In genomic region chr5:51225671-51226419, GRCh38 we compare ENCODE assay signal across 15 cellular contexts.
DNase-seq lines count a peak whose midpoint lies in the region; ATAC-seq and TF ChIP-seq lines count a peak whose summit lies in the region.
"Had no signal": no experiment of that assay in that cellular context is flagged by ENCODE, and none has a peak within 500 bp of the region (broad histone marks: within the 10 kb centered on the region; RNA-seq: fewer than 3 reads in every experiment).

No MANE protein-coding gene starts in this region.

- peaks cover 4% of the 10 kb centered on the region for H3K4me1 ChIP-seq in BE2C
- peaks cover 24% of the 10 kb centered on the region for H3K4me1 ChIP-seq in HUES6 (ENCODE audit: control insufficient read depth, insufficient read depth, low read length)
- no peaks in the 10 kb centered on the region for H3K4me1 ChIP-seq in gastrocnemius medialis

- POLR2A ChIA-PET in HEK293T (lab: Yijun Ruan, JAX), result no interaction called here

- DNase-seq in BE2C (peak; percentile 24), NCI-H82 (lab: John Stamatoyannopoulos, UW) (peak; percentile 43), kidney glomerular epithelial cell (lab: John Stamatoyannopoulos, UW) (peak; percentile 71), gastrocnemius medialis (no peak), NCI-H446 (lab: John Stamatoyannopoulos, UW) (no peak), HEK293T (ENCODE audit: extremely low spot score) (no peak)
- DNase-seq: activated CD4-positive, alpha-beta T cell treated with anti-CD3 and anti-CD28 coated beads for 48 hours; activated naive CD4-positive, alpha-beta T cell; AML-193; KBM-7; NK-92 treated with Interleukin-12 subunit alpha and Interleukin-12 subunit beta, amount 100 ng/mL, for 24 hours had no signal

- in situ Hi-C loops in gastrocnemius medialis (cut with MboI; ENCODE audit: low sequenced_read_pairs in 4 of 4), result no loop called here

- H3K27ac ChIP-seq in HUES6 (ENCODE audit: low read depth, low read length) (peak overlapping the region; percentile 33; the same call in 1 of the 2 replicates), gastrocnemius medialis (no peak overlapping the region)
- H3K27ac ChIP-seq: coronary artery, thoracic aorta had no signal

- TF ChIP-seq CTCF in BE2C (IDR thresholded peaks at IDR 0.05; ENCODE audit: low read depth, low read length) (no peak), gastrocnemius medialis (IDR thresholded peaks at IDR 0.05 in 4 of 5, conservative IDR thresholded peaks at IDR 0.05 in 1 of 5) (no peak)

- H3K27me3 ChIP-seq in BE2C (no peaks in the 10 kb centered on the region), HUES6 (ENCODE audit: control insufficient read depth, insufficient read depth, low read length) (no peaks in the 10 kb centered on the region), gastrocnemius medialis (no peaks in the 10 kb centered on the region)

- TF ChIP-seq POLR2A in gastrocnemius medialis (IDR thresholded peaks at IDR 0.05), result no peak

- no peak overlapping the region for H3K4me3 ChIP-seq in BE2C (ENCODE audit: low read depth, low read length)
- peak overlapping the region; percentile 24; the same call in 1 of the 2 replicates for H3K4me3 ChIP-seq in HUES6 (ENCODE audit: low read depth, low read length)
- H3K4me3 ChIP-seq in gastrocnemius medialis, result no peak overlapping the region
- H3K4me3 ChIP-seq: coronary artery, thoracic aorta had no signal

- CTCF ChIA-PET in HEK293T (lab: Yijun Ruan, JAX), result no interaction called here

- H3K9ac ChIP-seq in HUES6 (ENCODE audit: low read length), result peak overlapping the region; percentile 43

- no peak for ATAC-seq in gastrocnemius medialis
- ATAC-seq in HG02938 (IDR thresholded peaks at IDR 0.05; ENCODE audit: unreplicated experiment), result no peak

- no peaks in the 10 kb centered on the region for H3K9me3 ChIP-seq in BE2C
- H3K9me3 ChIP-seq in HUES6 (ENCODE audit: control insufficient read depth, insufficient read depth, low read depth, low read length), result peaks cover under 1% of the 10 kb centered on the region; the same call in 1 of the 2 replicates
- H3K9me3 ChIP-seq in gastrocnemius medialis, result no peaks in the 10 kb centered on the region

- intact Hi-C loops in gastrocnemius medialis (cut with DNase I; ENCODE audit: low total_unique reads), result no loop called here

- H3K36me3 ChIP-seq in BE2C (no peaks in the 10 kb centered on the region), HUES6 (ENCODE audit: control insufficient read depth, insufficient read depth, low read length) (no peaks in the 10 kb centered on the region), gastrocnemius medialis (no peaks in the 10 kb centered on the region)
- H3K36me3 ChIP-seq: thoracic aorta had no signal

TF ChIP-seq in HEK293T, 16 proteins besides CTCF, POLR2A, EP300 and RAD21:
- no peak for TF ChIP-seq HDGF (IDR thresholded peaks at IDR 0.05; ENCODE audit: borderline replicate concordance)
- no peak for TF ChIP-seq SUZ12 (IDR thresholded peaks at IDR 0.05)
- TF ChIP-seq SP1 (IDR thresholded peaks at IDR 0.05), result no peak
- no peak for TF ChIP-seq FOXK2 (IDR thresholded peaks at IDR 0.05)
- no peak for TF ChIP-seq FOXA1 (IDR thresholded peaks at IDR 0.05)
- no peak for TF ChIP-seq ELF4 (IDR thresholded peaks at IDR 0.05)
- TF ChIP-seq ARNT (IDR thresholded peaks at IDR 0.05), result no peak
- TF ChIP-seq L3MBTL2 (conservative IDR thresholded peaks at IDR 0.05), result no peak
- no peak for TF ChIP-seq ZNF384 (IDR thresholded peaks at IDR 0.05)
- TF ChIP-seq FOXM1 (IDR thresholded peaks at IDR 0.05; ENCODE audit: borderline replicate concordance), result no peak
- no peak for TF ChIP-seq BHLHE40 (IDR thresholded peaks at IDR 0.05; ENCODE audit: borderline replicate concordance)
- no peak for TF ChIP-seq NFRKB (IDR thresholded peaks at IDR 0.05)
- no peak for TF ChIP-seq LEF1 (IDR thresholded peaks at IDR 0.05; ENCODE audit: borderline replicate concordance)
- TF ChIP-seq TARDBP (IDR thresholded peaks at IDR 0.05), result no peak

Comparison
In these comparisons a context has a peak if more than half of its experiments do, and no peak if none do; other contexts are left out.
1. DNase-seq: peak in BE2C (single experiment), NCI-H82 (single experiment) and kidney glomerular epithelial cell (single experiment); none in gastrocnemius medialis (0 of 2), NCI-H446 (0 of 2) and HEK293T (single experiment).